19 cellular contexts compared by ENCODE assay signal in the genomic region with DNA sequence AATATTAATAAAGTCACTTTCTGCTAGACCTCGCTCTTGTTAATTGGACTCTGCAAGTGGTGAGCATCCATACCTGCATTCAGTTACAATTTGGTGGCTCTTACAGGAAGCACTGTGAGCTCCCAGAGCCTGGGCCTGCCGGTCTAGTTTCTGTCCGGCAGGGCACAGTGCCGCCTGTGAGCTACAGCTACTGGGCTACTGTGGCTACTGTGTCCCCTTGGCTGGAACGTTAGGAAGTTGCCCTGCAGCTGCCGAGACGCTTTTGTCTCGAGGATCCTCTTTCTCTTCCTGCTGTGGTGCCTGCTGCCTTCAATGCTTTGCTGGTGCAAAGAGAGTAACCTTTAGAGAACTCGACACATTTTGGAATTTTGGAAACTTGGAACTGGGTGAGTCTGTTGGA. TPM values are rescaled to one million over a fixed set of nuclear protein-coding genes. Genes with fewer than 3 reads are reported as not detected.
DNase-seq lines count a peak whose midpoint lies in the region; FAIRE-seq and TF ChIP-seq lines count a peak whose summit lies in the region.
"Had no signal": no experiment of that assay in that cellular context is flagged by ENCODE, and none has a peak within 500 bp of the region (broad histone marks: within the 10 kb centered on the region; RNA-seq: fewer than 3 reads in every experiment).

No MANE protein-coding gene starts in this region.

- no peaks in the 10 kb centered on the region for H3K79me1 ChIP-seq in H1 (ENCODE audit: low read depth, low read length)

- H3K27me3 ChIP-seq in H1 (replicated peaks in 1 of 4; ENCODE audit: control insufficient read depth in 3 of 4, extremely low read depth in 1 of 4, insufficient read depth in 3 of 4, low read length in 3 of 4) = no peaks in the 10 kb centered on the region
- H3K27me3 ChIP-seq: MG63, SJSA1 had no signal

- no peak overlapping the region for H3K23ac ChIP-seq in H1 (ENCODE audit: insufficient read length)

- H2AFZ ChIP-seq in H1 (ENCODE audit: low read length) = no peak overlapping the region

- H3K4me3 Mint-ChIP-seq in T-helper 2 cell treated with Interferon-gamma antibody and Interleukin-4, amounts not matched to agents 5 μg/mL and 100 μg/mL, for 36 hours = no peak overlapping the region
- H3K4me3 Mint-ChIP-seq: H9 had no signal

- TF ChIP-seq EP300 in H1 (IDR thresholded peaks at IDR 0.05; ENCODE audit: borderline replicate concordance in 1 of 2, low read depth in 2 of 2, low read length in 2 of 2) = no peak

- TF ChIP-seq CTCF in H1 (IDR thresholded peaks at IDR 0.05; ENCODE audit: control extremely low read depth in 1 of 3, insufficient read depth in 1 of 3, low read depth in 1 of 3, low read length in 3 of 3) = no peak

- H2BK120ac ChIP-seq in H1 (replicated peaks; ENCODE audit: low read depth, low read length) = no peak overlapping the region

- no peak overlapping the region for H4K5ac ChIP-seq in H1 (ENCODE audit: insufficient read length, low read depth, low read length)

- H4K20me1 ChIP-seq in H1 (replicated peaks in 1 of 2; ENCODE audit: control insufficient read depth in 1 of 2, insufficient read depth in 2 of 2, low read length in 2 of 2) = no peaks in the 10 kb centered on the region

- no peaks in the 10 kb centered on the region for H3K36me3 ChIP-seq in H1 (ENCODE audit: control insufficient read depth in 2 of 4, insufficient read depth in 4 of 4, low read length in 3 of 4)
- H3K36me3 ChIP-seq: MG63, SJSA1 had no signal

- peaks cover 6% of the 10 kb centered on the region for H3K4me1 Mint-ChIP-seq in T-helper 2 cell treated with Interferon-gamma antibody and Interleukin-4, amounts not matched to agents 5 μg/mL and 100 μg/mL, for 36 hours (ENCODE audit: low read depth)

- TF ChIP-seq RAD21 in H1 (IDR thresholded peaks at IDR 0.05 in 1 of 2, conservative IDR thresholded peaks at IDR 0.05 in 1 of 2; ENCODE audit: low read depth in 2 of 2, low read length in 2 of 2) = peak in 1 of 2 experiments; percentile 5; a peak in 1 of 4 replicates

- CTCF ChIA-PET in H1 (lab: Charles Lee; ENCODE audit: partially characterized antibody) = interaction anchor here (0.8 kb wide), 1 partner anchor 91 kb away, joined by 3 read pairs; no protein-coding TSS in a partner anchor

- no peaks in the 10 kb centered on the region for H3K9me3 ChIP-seq in H1 (ENCODE audit: insufficient read depth in 2 of 2, low read depth in 1 of 2, low read length in 1 of 2)
- H3K9me3 ChIP-seq: MG63, SJSA1 had no signal

- H3K56ac ChIP-seq in H1 (replicated peaks; ENCODE audit: insufficient read length, low read depth, low read length) = no peak overlapping the region

- no peaks in the 10 kb centered on the region for H3K9me3 Mint-ChIP-seq in T-helper 2 cell treated with Interferon-gamma antibody and Interleukin-4, amounts not matched to agents 5 μg/mL and 100 μg/mL, for 36 hours

- H3K36me3 Mint-ChIP-seq in T-helper 2 cell treated with Interferon-gamma antibody and Interleukin-4, amounts not matched to agents 5 μg/mL and 100 μg/mL, for 36 hours (ENCODE audit: low read depth) = no peaks in the 10 kb centered on the region

- 84% methylated on average over 9 of the region's 9 CpGs; no CpG with 5 or more reads in 1 of the 2 experiments for WGBS in H1 (ENCODE audit: extremely low coverage in 1 of 2, insufficient coverage in 1 of 2, insufficient read length in 1 of 2, insufficient replicate concordance in 2 of 2, low coverage in 1 of 2, low lambda C conversion rate in 2 of 2, missing lambda C conversion rate in 1 of 2), 2 experiments

- H3K4me3 ChIP-seq in H1 (ENCODE audit: extremely low read depth in 1 of 4, insufficient read depth in 2 of 4, low read depth in 3 of 4, low read length in 4 of 4) = no peak overlapping the region
- H3K4me3 ChIP-seq: MG63, SJSA1 had no signal

- H3K9ac ChIP-seq in H1 (replicated peaks in 1 of 4; ENCODE audit: extremely low read depth in 1 of 4, low read depth in 3 of 4, low read length in 3 of 4) = no peak overlapping the region

- H3K79me2 ChIP-seq in H1 (ENCODE audit: control insufficient read depth in 1 of 2, insufficient read depth in 2 of 2, low read length in 2 of 2) = no peaks in the 10 kb centered on the region

- H2BK15ac ChIP-seq in H1 (ENCODE audit: low read length) = no peak overlapping the region

- FAIRE-seq in H1 (lab: Jason Lieb, UNC) = no peak
- peak; percentile 67 for FAIRE-seq in urothelium cell line (lab: Jason Lieb, UNC)
- FAIRE-seq in GM12891 (lab: Jason Lieb, UNC) = no peak

- H3K4me2 ChIP-seq in H1 (ENCODE audit: insufficient read depth in 1 of 2, low read depth in 2 of 2, low read length in 2 of 2) = no peak overlapping the region

- no peak overlapping the region for H3K14ac ChIP-seq in H1 (ENCODE audit: insufficient read length)

- no peak overlapping the region for H2BK12ac ChIP-seq in H1 (ENCODE audit: low read depth, low read length)

- POLR2A ChIA-PET in H1 (lab: Charles Lee; ENCODE audit: partially characterized antibody) = no interaction called here

- H2BK20ac ChIP-seq in H1 (ENCODE audit: low read length) = no peak overlapping the region

- no peak for DNase-seq in T-helper 2 cell treated with Interferon-gamma antibody and Interleukin-4, amounts not matched to agents 5 μg/mL and 100 μg/mL, for 36 hours (ENCODE audit: low spot score)
- DNase-seq in T-helper 2 cell = no peak
- peak; percentile 29 for DNase-seq in NCI-H69 (lab: John Stamatoyannopoulos, UW)
- DNase-seq in H1 (ENCODE audit: low read depth in 1 of 2, low spot score in 2 of 2) = no peak
- no peak for DNase-seq in urothelium cell line (ENCODE audit: low spot score)
- no peak for DNase-seq in hypothalamus (lab: John Stamatoyannopoulos, UW)
- DNase-seq in GM12891 (ENCODE audit: insufficient read length, low spot score) = no peak
- no peak for DNase-seq in NCI-H2081 (lab: John Stamatoyannopoulos, UW)
- DNase-seq: H9, MG63, NCI-H1105 treated with DMSO at 0.1 percent for 48 hours, NCI-H1930, NCI-H2171 treated with DMSO at 0.1 percent for 48 hours, RPMI8226 had no signal

- no peak overlapping the region for H4K91ac ChIP-seq in H1 (replicated peaks; ENCODE audit: insufficient read length, low read length)

- H2AK5ac ChIP-seq in H1 (ENCODE audit: low read depth, low read length) = no peak overlapping the region

- H3K18ac ChIP-seq in H1 (ENCODE audit: extremely low read depth, low read length) = no peak overlapping the region

- H3K4ac ChIP-seq in H1 (replicated peaks; ENCODE audit: insufficient read length, low read depth, low read length) = no peak overlapping the region

- no peak overlapping the region for H2BK5ac ChIP-seq in H1 (ENCODE audit: low read depth, low read length)

- H3K27ac Mint-ChIP-seq in T-helper 2 cell treated with Interferon-gamma antibody and Interleukin-4, amounts not matched to agents 5 μg/mL and 100 μg/mL, for 36 hours = peak overlapping the region; percentile 56
- H3K27ac Mint-ChIP-seq: H9 had no signal

- H3K4me1 ChIP-seq in H1 (replicated peaks in 1 of 4; ENCODE audit: control insufficient read depth in 3 of 4, insufficient read depth in 4 of 4, low read length in 3 of 4) = no peaks in the 10 kb centered on the region
- H3K4me1 ChIP-seq: SJSA1 had no signal

- no peaks in the 10 kb centered on the region for H3K23me2 ChIP-seq in H1 (ENCODE audit: low read depth, low read length)

- no peak overlapping the region for H3K27ac ChIP-seq in H1 (ENCODE audit: low read depth, low read length)
- H3K27ac ChIP-seq: C4-2B, SJSA1 had no signal

- H4K8ac ChIP-seq in H1 (ENCODE audit: extremely low read depth, insufficient read depth, low read length) = no peak overlapping the region; the same call in none of the 2 replicates

- peaks cover 5% of the 10 kb centered on the region for H3K27me3 Mint-ChIP-seq in T-helper 2 cell treated with Interferon-gamma antibody and Interleukin-4, amounts not matched to agents 5 μg/mL and 100 μg/mL, for 36 hours (ENCODE audit: low read depth)

- no peak for TF ChIP-seq POLR2A in H1 (IDR thresholded peaks at IDR 0.05; ENCODE audit: control extremely low read depth in 1 of 2, low read depth in 2 of 2, low read length in 2 of 2)
- TF ChIP-seq POLR2A in GM12891 (IDR thresholded peaks at IDR 0.05; ENCODE audit: low read depth, low read length) = no peak

TF ChIP-seq in H1, 55 proteins besides CTCF, POLR2A, EP300 and RAD21:
- TF ChIP-seq SAP30 (IDR thresholded peaks at IDR 0.05; ENCODE audit: insufficient read depth, insufficient replicate concordance, low read length) (no peak), TBP (IDR thresholded peaks at IDR 0.05; ENCODE audit: low read depth, low read length) (peak; percentile 33; the same call in 1 of the 2 replicates)

TF ChIP-seq in GM12891, 5 proteins besides CTCF, POLR2A, EP300 and RAD21:
- no peak for TF ChIP-seq TAF1 (IDR thresholded peaks at IDR 0.05; ENCODE audit: low read depth, low read length)
- no peak for TF ChIP-seq POU2F2 (IDR thresholded peaks at IDR 0.05; ENCODE audit: low read depth, low read length)
- TF ChIP-seq POLR2AphosphoS5 (IDR thresholded peaks at IDR 0.05; ENCODE audit: low read depth, low read length) = no peak
- TF ChIP-seq SPI1 (IDR thresholded peaks at IDR 0.05; ENCODE audit: low read depth, low read length) = no peak
- TF ChIP-seq PAX5 (IDR thresholded peaks at IDR 0.05; ENCODE audit: insufficient read depth, low read length, severe bottlenecking) = no peak

RNA-seq across cellular contexts. Expression of a gene that starts 44.6 kb away (rescaled TPM):
- total RNA-seq in H1 (2021; fragmentation: NEBNext Ultra II Directional; extraction: Animal tissue kit (Norgen Biotek cat#: 25700)) = 0.21 and 0.22 TPM in 2 replicates
- 0.64 and 0.83 TPM in 2 replicates for polyA plus RNA-seq in H1 (2011; rRNA removed)
- polyA plus RNA-seq in H1 (2011; cell fraction: cytosol; rRNA removed) = 0.32 TPM
- polyA plus RNA-seq in H1 (2011; cell fraction: nucleus; rRNA removed) = 1.2 TPM
- polyA plus RNA-seq in H1 (2012, experiment 1 of 2) = 0.28 to 0.71 TPM (median 0.36 TPM) in 4 replicates
- polyA plus RNA-seq in H1 (2012, experiment 2 of 2) = 0.14 TPM
- 0.22 TPM for polyA plus RNA-seq in H1 (2013, experiment 1 of 2)
- polyA plus RNA-seq in H1 (2013, experiment 2 of 2) = 0.22 TPM
- 0.28 and 0.32 TPM in 2 replicates for polyA minus RNA-seq in H1 (2011; rRNA and poly(A)+ RNA removed)
- polyA minus RNA-seq in H1 (2011; cell fraction: cytosol; rRNA and poly(A)+ RNA removed) = not detected
- 2.4 TPM for polyA minus RNA-seq in H1 (2011; cell fraction: nucleus; rRNA and poly(A)+ RNA removed)
- polyA plus RNA-seq in GM12891 (2012; ENCODE audit: low read depth, missing spikeins) = not detected
- total RNA-seq: A172, H9, HT-29, NCI-H460, SJSA1 had no signal
